23 cellular contexts compared by ENCODE assay signal in genomic region chr3:133888739-133889340, GRCh38.
"Had no signal": no experiment of that assay in that cellular context is flagged by ENCODE, and none has a peak within 500 bp of the region (broad histone marks: within the 10 kb centered on the region; RNA-seq: fewer than 3 reads in every experiment).

No MANE protein-coding gene starts in this region.

- ATAC-seq: effector memory CD8-positive, alpha-beta T cell; gastroesophageal sphincter; heart left ventricle; sciatic nerve; stimulated activated effector memory CD8-positive, alpha-beta T cell treated with anti-CD3 and anti-CD28 coated beads, Interleukin-12 subunit alpha, Interleukin-12 subunit beta, amount 100 ng/mL, for 72 hours; stimulated activated naive CD8-positive, alpha-beta T cell treated with anti-CD3 and anti-CD28 coated beads, Interleukin-15, amount 100 ng/mL, for 72 hours; T-cell had no signal

- H3K27ac ChIP-seq: breast epithelium, colonic mucosa, gastroesophageal sphincter, heart left ventricle, tibial artery, WERI-Rb-1 had no signal

- DNase-seq: activated CD4-positive, alpha-beta T cell treated with anti-CD3 and anti-CD28 coated beads, Interleukin-2, amount 50 U/mL, for 1 hour; activated CD4-positive, CD25-positive, alpha-beta regulatory T cell treated with anti-CD3 and anti-CD28 coated beads, Interleukin-2, amount 50 U/mL, for 72 hours; activated naive CD8-positive, alpha-beta T cell treated with anti-CD3 and anti-CD28 coated beads for 36 hours; activated T-cell treated with anti-CD3 and anti-CD28 coated beads, Interleukin-2, amount 50 U/mL, for 1 hour; colonic mucosa; dorsolateral prefrontal cortex; effector memory CD8-positive, alpha-beta T cell; heart left ventricle; islet precursor cell; left colon; nucleus accumbens; small intestine; stimulated activated CD4-positive, alpha-beta T cell treated with anti-CD3 and anti-CD28 coated beads, Interleukin-2, amount 100 ng/mL, for 24 hours; stimulated activated naive CD8-positive, alpha-beta T cell treated with anti-CD3 and anti-CD28 coated beads, Interleukin-15, amount 100 ng/mL, for 72 hours; T-cell; tibial artery; WERI-Rb-1 had no signal

- H3K4me3 ChIP-seq: breast epithelium, colonic mucosa, gastroesophageal sphincter, heart left ventricle, tibial artery had no signal

- H3K4me1 ChIP-seq: breast epithelium, colonic mucosa had no signal

- H3K27me3 ChIP-seq: breast epithelium, colonic mucosa, dorsolateral prefrontal cortex, gastroesophageal sphincter, heart left ventricle, tibial artery had no signal

- H3K36me3 ChIP-seq: breast epithelium, colonic mucosa, gastroesophageal sphincter, heart left ventricle, tibial artery, WERI-Rb-1 had no signal

- FAIRE-seq: astrocyte, small intestine, TTC549 had no signal

- H3K9me3 ChIP-seq: breast epithelium, colonic mucosa, gastroesophageal sphincter, heart left ventricle, tibial artery had no signal
